Comparison of ENCODE assay signal across 28 cellular contexts in genomic region chr22:37690407-37690806, GRCh38.
"Had no signal": no experiment of that assay in that cellular context is flagged by ENCODE, and none has a peak within 500 bp of the region (broad histone marks: within the 10 kb centered on the region; RNA-seq: fewer than 3 reads in every experiment).

No MANE protein-coding gene starts in this region.

- H3K27ac Mint-ChIP-seq: activated naive CD4-positive, alpha-beta T cell treated with anti-CD3 and anti-CD28 coated beads, Interleukin-2, amount 50 U/mL, for 72 hours; activated T-helper 17 cell treated with anti-CD3 and anti-CD28 coated beads, Interleukin-2, amount 50 U/mL, for 72 hours; mesothelial cell of epicardium; stimulated activated naive B cell treated with anti-CD40 and anti-IgM and Interleukin-4, amounts not matched to agents 10 μg/mL and 1 μg/mL and 100 μg/mL, for 72 hours; T-helper 1 cell treated with Interleukin-12 subunit alpha and Interleukin-12 subunit beta and Interleukin-4 antibody, amounts not matched to agents 30 μg/mL and 1 μg/mL, for 36 hours had no signal

- H3K36me3 ChIP-seq: cardiac muscle cell had no signal

- H3K4me3 ChIP-seq: cardiac muscle cell, colonic mucosa, heart right ventricle, left ventricle myocardium inferior, right atrium auricular region, stomach, thyroid gland had no signal

- H3K9me3 Mint-ChIP-seq: activated naive CD4-positive, alpha-beta T cell treated with anti-CD3 and anti-CD28 coated beads, Interleukin-2, amount 50 U/mL, for 72 hours; activated T-cell treated with anti-CD3 and anti-CD28 coated beads, Interleukin-2, amount 50 U/mL, for 4 hours; activated T-helper 17 cell treated with anti-CD3 and anti-CD28 coated beads, Interleukin-2, amount 50 U/mL, for 72 hours; mesothelial cell of epicardium; naive B cell; stimulated activated naive B cell treated with anti-CD40 and anti-IgM and Interleukin-4, amounts not matched to agents 10 μg/mL and 1 μg/mL and 100 μg/mL, for 72 hours; T-helper 1 cell treated with Interleukin-12 subunit alpha and Interleukin-12 subunit beta and Interleukin-4 antibody, amounts not matched to agents 30 μg/mL and 1 μg/mL, for 36 hours had no signal

- H3K27ac ChIP-seq: cardiac muscle cell, foreskin keratinocyte, heart right ventricle, left ventricle myocardium inferior, parathyroid adenoma, right atrium auricular region, stomach, thyroid gland, VCaP had no signal

- H3K4me1 ChIP-seq: parathyroid adenoma had no signal

- DNase-seq: activated CD4-positive, alpha-beta T cell treated with anti-CD3 and anti-CD28 coated beads for 4 hours; activated CD4-positive, alpha-beta T cell treated with anti-CD3 and anti-CD28 coated beads, Interleukin-2, amount 50 U/mL, for 4 hours; activated gamma-delta T cell treated with Interleukin-2 at 50 U/mL for 16 hours; activated T-cell treated with anti-CD3 and anti-CD28 coated beads, Interleukin-2, amount 50 U/mL, for 4 hours; cerebellar nuclear complex; colonic mucosa; effector CD8-positive, alpha-beta T cell; erythroblast; heart right ventricle; left ventricle myocardium inferior; naive B cell; occipital lobe; stimulated activated CD4-positive, alpha-beta T cell treated with anti-CD3 and anti-CD28 coated beads, Interleukin-15, amount 100 ng/mL, for 24 hours; stimulated activated CD4-positive, alpha-beta T cell treated with anti-CD3 and anti-CD28 coated beads, Interleukin-2, amount 100 ng/mL, for 24 hours; stimulated activated naive B cell treated with anti-CD40 and anti-IgM and Interleukin-4, amounts not matched to agents 10 μg/mL and 1 μg/mL and 100 μg/mL, for 72 hours; stomach; SW 1271; T-helper 9 cell; thyroid gland had no signal

- H3K9me3 ChIP-seq: colonic mucosa, heart right ventricle, left ventricle myocardium inferior, right atrium auricular region, stomach, thyroid gland had no signal

- H3K27me3 Mint-ChIP-seq: activated T-helper 17 cell treated with anti-CD3 and anti-CD28 coated beads, Interleukin-2, amount 50 U/mL, for 72 hours; naive B cell; stimulated activated naive B cell treated with anti-CD40 and anti-IgM and Interleukin-4, amounts not matched to agents 10 μg/mL and 1 μg/mL and 100 μg/mL, for 72 hours had no signal

- ATAC-seq: activated naive CD4-positive, alpha-beta T cell treated with anti-CD3 and anti-CD28 coated beads, Interleukin-2, amount 50 U/mL, for 72 hours; activated T-cell treated with anti-CD3 and anti-CD28 coated beads, Interleukin-2, amount 50 U/mL, for 4 hours; activated T-helper 17 cell treated with anti-CD3 and anti-CD28 coated beads, Interleukin-2, amount 50 U/mL, for 72 hours; heart right ventricle; stimulated activated naive B cell treated with anti-CD40 and anti-IgM and Interleukin-4, amounts not matched to agents 10 μg/mL and 1 μg/mL and 100 μg/mL, for 72 hours had no signal

- H3K4me1 Mint-ChIP-seq: activated T-helper 17 cell treated with anti-CD3 and anti-CD28 coated beads, Interleukin-2, amount 50 U/mL, for 72 hours had no signal

- H3K4me3 Mint-ChIP-seq: activated T-cell treated with anti-CD3 and anti-CD28 coated beads, Interleukin-2, amount 50 U/mL, for 4 hours; activated T-helper 17 cell treated with anti-CD3 and anti-CD28 coated beads, Interleukin-2, amount 50 U/mL, for 72 hours; mesothelial cell of epicardium; stimulated activated naive B cell treated with anti-CD40 and anti-IgM and Interleukin-4, amounts not matched to agents 10 μg/mL and 1 μg/mL and 100 μg/mL, for 72 hours; T-helper 1 cell treated with Interleukin-12 subunit alpha and Interleukin-12 subunit beta and Interleukin-4 antibody, amounts not matched to agents 30 μg/mL and 1 μg/mL, for 36 hours had no signal

- H3K27me3 ChIP-seq: cardiac muscle cell, colonic mucosa, foreskin keratinocyte, heart right ventricle, right atrium auricular region, stomach, thyroid gland had no signal
